Comparison of ENCODE assay signal across 19 cellular contexts in genomic region chr13:50238922-50239321, GRCh38.
A peak's percentile ranks its signal among the peaks of the same experiment; 100 is the strongest.
DNase-seq lines count a peak whose midpoint lies in the region; ATAC-seq and TF ChIP-seq lines count a peak whose summit lies in the region.
"Had no signal": no experiment of that assay in that cellular context is flagged by ENCODE, and none has a peak within 500 bp of the region (broad histone marks: within the 10 kb centered on the region; RNA-seq: fewer than 3 reads in every experiment).

No MANE protein-coding gene starts in this region.

- H3K36me3 ChIP-seq in OCI-LY7 (ENCODE audit: insufficient read depth, low read length): no peaks in the 10 kb centered on the region
- H3K36me3 ChIP-seq: HAP-1, SJCRH30 had no signal

- H3K4me2 ChIP-seq in OCI-LY7 (ENCODE audit: low read length): no peak overlapping the region
- H3K4me2 ChIP-seq: BLaER1 treated with 17β-estradiol and CSF1 and Interleukin-3, amounts not matched to agents 10 nM and 100 nM; PC-9 had no signal

- no peak for ATAC-seq in T-cell (replicated peaks in 1 of 4)
- ATAC-seq in stimulated activated naive CD8-positive, alpha-beta T cell treated with anti-CD3 and anti-CD28 coated beads, Interleukin-15, amount 100 ng/mL, for 72 hours: peak; percentile 40
- ATAC-seq in GM18867 (IDR thresholded peaks at IDR 0.05; ENCODE audit: unreplicated experiment): no peak

- H3K27me3 Mint-ChIP-seq in activated naive CD4-positive, alpha-beta T cell treated with anti-CD3 and anti-CD28 coated beads, Interleukin-2, amount 50 U/mL, for 24 hours: no peaks in the 10 kb centered on the region
- H3K27me3 Mint-ChIP-seq in T-cell: peaks cover 0 to 3% of the 10 kb centered on the region in 2 donors
- peaks cover 17% of the 10 kb centered on the region for H3K27me3 Mint-ChIP-seq in stimulated activated naive CD8-positive, alpha-beta T cell treated with anti-CD3 and anti-CD28 coated beads, Interleukin-15, amount 100 ng/mL, for 72 hours

- H3K4me3 ChIP-seq in choroid plexus epithelial cell (ENCODE audit: low read depth, low read length) (no peak overlapping the region), OCI-LY7 (ENCODE audit: low read depth, low read length, poor library complexity, severe bottlenecking) (no peak overlapping the region)
- H3K4me3 ChIP-seq: BLaER1 treated with 17β-estradiol and CSF1 and Interleukin-3, amounts not matched to agents 10 nM and 100 nM; GM23248; HAP-1; PC-9; SJCRH30 had no signal

- no peaks in the 10 kb centered on the region for H3K79me2 ChIP-seq in OCI-LY7 (ENCODE audit: insufficient read depth, low read depth, low read length)

- H4K20me1 ChIP-seq in OCI-LY7 (ENCODE audit: insufficient read depth, low read length): no peaks in the 10 kb centered on the region
- H4K20me1 ChIP-seq: BLaER1 treated with 17β-estradiol and CSF1 and Interleukin-3, amounts not matched to agents 10 nM and 100 nM had no signal

- POLR2A ChIA-PET in T-cell (lab: Charles Lee) (no interaction called here), OCI-LY7 (lab: Charles Lee) (interaction anchor here (0.5 to 0.7 kb wide), 2 partner anchors 13 to 283 kb away, joined by 3 read pairs; no protein-coding TSS in a partner anchor)

- no peaks in the 10 kb centered on the region for H3K9me3 ChIP-seq in OCI-LY7 (ENCODE audit: low read length)
- H3K9me3 ChIP-seq: HAP-1, SJCRH30 had no signal

- peaks cover 54% of the 10 kb centered on the region for H3K4me1 Mint-ChIP-seq in activated naive CD4-positive, alpha-beta T cell treated with anti-CD3 and anti-CD28 coated beads, Interleukin-2, amount 50 U/mL, for 24 hours
- H3K4me1 Mint-ChIP-seq in T-cell: peaks cover 36 to 47% (median 42%) of the 10 kb centered on the region in 3 donors
- peaks cover 53% of the 10 kb centered on the region for H3K4me1 Mint-ChIP-seq in stimulated activated naive CD8-positive, alpha-beta T cell treated with anti-CD3 and anti-CD28 coated beads, Interleukin-15, amount 100 ng/mL, for 72 hours

- peak overlapping the region; percentile 98 for H3K27ac Mint-ChIP-seq in activated naive CD4-positive, alpha-beta T cell treated with anti-CD3 and anti-CD28 coated beads, Interleukin-2, amount 50 U/mL, for 24 hours
- peak overlapping the region; percentile 64 to 71 for H3K27ac Mint-ChIP-seq in T-cell
- H3K27ac Mint-ChIP-seq in stimulated activated naive CD8-positive, alpha-beta T cell treated with anti-CD3 and anti-CD28 coated beads, Interleukin-15, amount 100 ng/mL, for 72 hours: no peak overlapping the region

- peaks cover 13% of the 10 kb centered on the region for H3K4me1 ChIP-seq in OCI-LY7 (ENCODE audit: insufficient read depth, low read length, poor library complexity, severe bottlenecking)
- H3K4me1 ChIP-seq: HAP-1 had no signal

- CTCF ChIA-PET in T-cell (lab: Charles Lee) (interaction anchor here in 1 of 2 donors (0.6 kb wide), 1 partner anchor 31 kb away, joined by 3 read pairs; no protein-coding TSS in a partner anchor), OCI-LY7 (lab: Charles Lee; ENCODE audit: unreplicated experiment) (no interaction called here)

- H3K36me3 Mint-ChIP-seq in activated naive CD4-positive, alpha-beta T cell treated with anti-CD3 and anti-CD28 coated beads, Interleukin-2, amount 50 U/mL, for 24 hours: peaks cover 3% of the 10 kb centered on the region
- no peaks in the 10 kb centered on the region for H3K36me3 Mint-ChIP-seq in T-cell

- intact Hi-C loops in OCI-LY7 (cut with micrococcal nuclease; ENCODE audit: unreplicated experiment): no loop called here

- no peaks in the 10 kb centered on the region for H3K9me3 Mint-ChIP-seq in activated naive CD4-positive, alpha-beta T cell treated with anti-CD3 and anti-CD28 coated beads, Interleukin-2, amount 50 U/mL, for 24 hours
- no peaks in the 10 kb centered on the region for H3K9me3 Mint-ChIP-seq in T-cell
- H3K9me3 Mint-ChIP-seq in stimulated activated naive CD8-positive, alpha-beta T cell treated with anti-CD3 and anti-CD28 coated beads, Interleukin-15, amount 100 ng/mL, for 72 hours: no peaks in the 10 kb centered on the region

- no peaks in the 10 kb centered on the region for H3K9me2 ChIP-seq in OCI-LY7 (ENCODE audit: insufficient read depth, low read length)

- no peak for DNase-seq in activated naive CD4-positive, alpha-beta T cell treated with anti-CD3 and anti-CD28 coated beads, Interleukin-2, amount 50 U/mL, for 16 hours
- no peak for DNase-seq in T-cell
- DNase-seq in choroid plexus epithelial cell (ENCODE audit: low read depth): peak; percentile 25
- DNase-seq in stimulated activated naive CD8-positive, alpha-beta T cell treated with anti-CD3 and anti-CD28 coated beads, Interleukin-15, amount 100 ng/mL, for 72 hours: no peak
- no peak for DNase-seq in OCI-LY7 (ENCODE audit: low spot score)
- DNase-seq: DND-41, GM23248, IMR-90, NCI-H1417 treated with DMSO at 0.1 percent for 48 hours, NCI-H187 treated with DMSO at 0.1 percent for 48 hours, NCI-H226, NCI-H524, NCI-H82, PC-9, SJCRH30 had no signal

- BruUV-seq in OCI-LY7 (replicated peaks; lab: Mats Ljungman, UMichigan): no TSS peak

- H3K27ac ChIP-seq in OCI-LY7 (ENCODE audit: low read depth, low read length, poor library complexity, severe bottlenecking): no peak overlapping the region
- H3K27ac ChIP-seq: BLaER1 treated with 17β-estradiol and CSF1 and Interleukin-3, amounts not matched to agents 10 nM and 100 nM; GM23248; PC-9; SJCRH30 had no signal

- H3K4me3 Mint-ChIP-seq in activated naive CD4-positive, alpha-beta T cell treated with anti-CD3 and anti-CD28 coated beads, Interleukin-2, amount 50 U/mL, for 24 hours: peak overlapping the region; percentile 23
- H3K4me3 Mint-ChIP-seq in T-cell: no peak overlapping the region
- H3K4me3 Mint-ChIP-seq in stimulated activated naive CD8-positive, alpha-beta T cell treated with anti-CD3 and anti-CD28 coated beads, Interleukin-15, amount 100 ng/mL, for 72 hours: no peak overlapping the region

- H2AFZ ChIP-seq in OCI-LY7 (ENCODE audit: low read length): no peak overlapping the region
- H2AFZ ChIP-seq: GM23248, PC-9 had no signal

- TF ChIP-seq CTCF in choroid plexus epithelial cell (conservative IDR thresholded peaks at IDR 0.05; ENCODE audit: low read depth, low read length): no peak
- TF ChIP-seq CTCF in OCI-LY7 (conservative IDR thresholded peaks at IDR 0.05; ENCODE audit: low read length): no peak

Comparison
In these comparisons a context has a peak if more than half of its experiments do, and no peak if none do; other contexts are left out.
1. H3K27ac Mint-ChIP-seq: peak in activated naive CD4-positive, alpha-beta T cell treated with anti-CD3 and anti-CD28 coated beads, Interleukin-2, amount 50 U/mL, for 24 hours (single experiment) and T-cell (2 of 2); none in stimulated activated naive CD8-positive, alpha-beta T cell treated with anti-CD3 and anti-CD28 coated beads, Interleukin-15, amount 100 ng/mL, for 72 hours (0 of 2).